Comparison of ENCODE assay signal across 17 cellular contexts in the genomic region with DNA sequence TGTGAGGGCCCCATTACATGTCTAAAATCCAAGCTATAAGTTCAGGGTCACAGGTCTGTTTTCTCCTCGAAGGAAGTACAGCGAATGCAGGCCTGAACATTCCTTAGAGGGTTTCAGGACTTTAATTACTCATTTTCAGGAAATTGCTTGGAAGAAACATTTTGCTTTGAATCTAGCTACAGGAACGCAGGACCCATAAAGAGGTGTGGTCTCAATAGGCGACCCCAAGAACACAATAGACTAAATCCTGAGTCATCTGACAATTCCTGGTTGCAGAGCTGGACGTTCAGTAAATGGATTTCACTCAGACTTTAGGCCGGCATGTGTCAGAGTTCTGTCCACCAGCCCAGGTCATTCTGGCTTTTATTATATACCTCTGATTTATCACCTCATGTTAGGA. TPM values are rescaled to one million over a fixed set of nuclear protein-coding genes. Genes with fewer than 3 reads are reported as not detected.
DNase-seq lines count a peak whose midpoint lies in the region; ATAC-seq and TF ChIP-seq lines count a peak whose summit lies in the region.
"Had no signal": no experiment of that assay in that cellular context is flagged by ENCODE, and none has a peak within 500 bp of the region (broad histone marks: within the 10 kb centered on the region; RNA-seq: fewer than 3 reads in every experiment).

No MANE protein-coding gene starts in this region.

- peak overlapping the region in 9 of 11 experiments; percentile 69 to 92 (median 86); a peak in 16 of 22 replicates for H3K27ac ChIP-seq in BLaER1 treated with 17β-estradiol and CSF1 and Interleukin-3, amounts not matched to agents 10 nM and 100 nM
- H3K27ac ChIP-seq in body of pancreas: no peak overlapping the region
- H3K27ac ChIP-seq in psoas muscle: peak overlapping the region; percentile 49

- no peaks in the 10 kb centered on the region for H4K20me1 ChIP-seq in BLaER1 treated with 17β-estradiol and CSF1 and Interleukin-3, amounts not matched to agents 10 nM and 100 nM

- peak overlapping the region in 9 of 10 experiments; percentile 44 to 74 (median 71); a peak in 15 of 20 replicates for H3K4me3 ChIP-seq in BLaER1 treated with 17β-estradiol and CSF1 and Interleukin-3, amounts not matched to agents 10 nM and 100 nM
- H3K4me3 ChIP-seq in body of pancreas (no peak overlapping the region), psoas muscle (no peak overlapping the region)

- no peaks in the 10 kb centered on the region for H3K9me3 ChIP-seq in BLaER1 treated with 17β-estradiol and CSF1 and Interleukin-3, amounts not matched to agents 10 nM and 100 nM (replicated peaks in 1 of 11)
- H3K9me3 ChIP-seq in body of pancreas: no peaks in the 10 kb centered on the region
- H3K9me3 ChIP-seq in psoas muscle: no peaks in the 10 kb centered on the region

- H3K36me3 Mint-ChIP-seq in activated T-helper 2 cell treated with anti-CD3 and anti-CD28 coated beads, Interferon-gamma antibody, Interleukin-2, Interleukin-4, amounts not matched to agents 10 μg/mL and 5 μg/mL and 100 μg/mL, durations not matched to agents 14 hours and 24 hours and 36 hours (ENCODE audit: low read depth): no peaks in the 10 kb centered on the region
- H3K36me3 Mint-ChIP-seq: CD4-positive, alpha-beta memory T cell had no signal

- peaks cover 3% of the 10 kb centered on the region for H3K4me1 Mint-ChIP-seq in activated T-helper 2 cell treated with anti-CD3 and anti-CD28 coated beads, Interferon-gamma antibody, Interleukin-2, Interleukin-4, amounts not matched to agents 10 μg/mL and 5 μg/mL and 100 μg/mL, durations not matched to agents 14 hours and 24 hours and 36 hours (ENCODE audit: low read depth)

- TF ChIP-seq CTCF in body of pancreas (IDR thresholded peaks at IDR 0.05) (no peak), psoas muscle (IDR thresholded peaks at IDR 0.05) (no peak)

- no peak overlapping the region for H3K27ac Mint-ChIP-seq in activated T-helper 2 cell treated with anti-CD3 and anti-CD28 coated beads, Interferon-gamma antibody, Interleukin-2, Interleukin-4, amounts not matched to agents 10 μg/mL and 5 μg/mL and 100 μg/mL, durations not matched to agents 14 hours and 24 hours and 36 hours
- H3K27ac Mint-ChIP-seq: CD4-positive, alpha-beta memory T cell had no signal

- H3K36me3 ChIP-seq in BLaER1 treated with 17β-estradiol and CSF1 and Interleukin-3, amounts not matched to agents 10 nM and 100 nM: no peaks in the 10 kb centered on the region
- H3K36me3 ChIP-seq in body of pancreas (replicated peaks in 1 of 2; ENCODE audit: insufficient read depth in 1 of 2, low read depth in 2 of 2): no peaks in the 10 kb centered on the region
- no peaks in the 10 kb centered on the region for H3K36me3 ChIP-seq in psoas muscle (ENCODE audit: insufficient read depth in 1 of 2, low read depth in 1 of 2)

- no peak overlapping the region for H3K4me3 Mint-ChIP-seq in activated T-helper 2 cell treated with anti-CD3 and anti-CD28 coated beads, Interferon-gamma antibody, Interleukin-2, Interleukin-4, amounts not matched to agents 10 μg/mL and 5 μg/mL and 100 μg/mL, durations not matched to agents 14 hours and 24 hours and 36 hours (ENCODE audit: low read depth)
- H3K4me3 Mint-ChIP-seq: CD4-positive, alpha-beta memory T cell had no signal

- ATAC-seq in body of pancreas (peak; percentile 27), psoas muscle (peak in 1 of 4 donors; percentile 49)

- WGBS in body of pancreas, 2 donors: 34 to 59% methylated on average over 6 of the region's 6 CpGs
- WGBS in psoas muscle, 3 donors: 55 to 61% (median 57%) methylated on average over 6 of the region's 6 CpGs

- H3K4me2 ChIP-seq in BLaER1 treated with 17β-estradiol and CSF1 and Interleukin-3, amounts not matched to agents 10 nM and 100 nM: peak overlapping the region; percentile 85 to 97 (median 92)

- peaks cover 42 to 70% (median 50%) of the 10 kb centered on the region in 10 experiments for H3K4me1 ChIP-seq in BLaER1 treated with 17β-estradiol and CSF1 and Interleukin-3, amounts not matched to agents 10 nM and 100 nM
- no peaks in the 10 kb centered on the region for H3K4me1 ChIP-seq in body of pancreas
- H3K4me1 ChIP-seq in psoas muscle: no peaks in the 10 kb centered on the region

- TF ChIP-seq POLR2A in body of pancreas (IDR thresholded peaks at IDR 0.05): no peak

- H3K27me3 ChIP-seq in BLaER1 treated with 17β-estradiol and CSF1 and Interleukin-3, amounts not matched to agents 10 nM and 100 nM: peaks cover 0 to 14% (median 0%) of the 10 kb centered on the region in 11 experiments; a peak in 1 of 22 replicates
- no peaks in the 10 kb centered on the region for H3K27me3 ChIP-seq in body of pancreas
- peaks cover 0 to 2% (median 0%) of the 10 kb centered on the region in 3 donors for H3K27me3 ChIP-seq in psoas muscle (ENCODE audit: insufficient read depth in 3 of 3, low read length in 2 of 3)

- intact Hi-C loops in body of pancreas (cut with DNase I) (no loop called here), psoas muscle (cut with DNase I) (no loop called here)
- intact Hi-C loops in activated T-helper 2 cell treated with anti-CD3 and anti-CD28 coated beads, Interferon-gamma antibody, Interleukin-2, Interleukin-4, amounts not matched to agents 10 μg/mL and 5 μg/mL and 100 μg/mL, durations not matched to agents 14 hours and 24 hours and 36 hours (cut with micrococcal nuclease): no loop called here

- H3K9me3 Mint-ChIP-seq in activated T-helper 2 cell treated with anti-CD3 and anti-CD28 coated beads, Interferon-gamma antibody, Interleukin-2, Interleukin-4, amounts not matched to agents 10 μg/mL and 5 μg/mL and 100 μg/mL, durations not matched to agents 14 hours and 24 hours and 36 hours: no peaks in the 10 kb centered on the region
- H3K9me3 Mint-ChIP-seq: CD4-positive, alpha-beta memory T cell had no signal

- peak overlapping the region in 9 of 11 experiments; percentile 41 to 88 (median 86); a peak in 17 of 22 replicates for H3K9ac ChIP-seq in BLaER1 treated with 17β-estradiol and CSF1 and Interleukin-3, amounts not matched to agents 10 nM and 100 nM

- peaks cover 71% of the 10 kb centered on the region for H3K27me3 Mint-ChIP-seq in activated T-helper 2 cell treated with anti-CD3 and anti-CD28 coated beads, Interferon-gamma antibody, Interleukin-2, Interleukin-4, amounts not matched to agents 10 μg/mL and 5 μg/mL and 100 μg/mL, durations not matched to agents 14 hours and 24 hours and 36 hours (ENCODE audit: low read depth)

- no peak for DNase-seq in body of pancreas
- DNase-seq in iris pigment epithelial cell (ENCODE audit: low read depth): peak; percentile 10
- DNase-seq in psoas muscle: no peak
- DNase-seq in activated T-helper 2 cell treated with anti-CD3 and anti-CD28 coated beads, Interferon-gamma antibody, Interleukin-2, Interleukin-4, amounts not matched to agents 10 μg/mL and 5 μg/mL and 100 μg/mL, durations not matched to agents 14 hours and 24 hours and 36 hours (ENCODE audit: low spot score): no peak
- no peak for DNase-seq in H4 (ENCODE audit: low spot score)
- DNase-seq in HK-2 (ENCODE audit: unreplicated experiment): no peak
- DNase-seq in stimulated activated CD4-positive, alpha-beta T cell treated with anti-CD3 and anti-CD28 coated beads, Interleukin-2, amount 100 ng/mL, for 48 hours: no peak
- DNase-seq: ACHN; CD4-positive, alpha-beta memory T cell; central memory CD4-positive, alpha-beta T cell; effector memory CD4-positive, alpha-beta T cell; NCI-H2107; NCI-H524 treated with DMSO at 0.1 percent for 48 hours; SIG-M5; small intestine; trophoblast cell had no signal

RNA-seq across cellular contexts. Expression of gene ERG, which starts 1.0 kb away (rescaled TPM):
- total RNA-seq in body of pancreas (1 to 10 TPM; 4.2 to 7.3 TPM), psoas muscle (10 to 100 TPM in 3 of 4 donors, 1 to 10 TPM in 1; 7.6 to 14.5 (median 10.8) TPM)
- polyA plus RNA-seq in psoas muscle: 1 to 10 TPM; 2.7 to 6.6 (median 3.4) TPM
- total RNA-seq in activated T-helper 2 cell treated with anti-CD3 and anti-CD28 coated beads, Interferon-gamma antibody, Interleukin-2, Interleukin-4, amounts not matched to agents 10 μg/mL and 5 μg/mL and 100 μg/mL, durations not matched to agents 14 hours and 24 hours and 36 hours: 0.46 and 0.55 TPM in 2 replicates
- total RNA-seq in H4 (2014; rRNA removed; shearing (Covaris generic)): 0.15 and 0.25 TPM in 2 replicates
- total RNA-seq: CD4-positive, alpha-beta memory T cell had no signal
- polyA plus RNA-seq: CD4-positive, alpha-beta memory T cell had no signal

Comparison
In these comparisons a context has a peak if more than half of its experiments do, and no peak if none do; other contexts are left out.
1. H3K27ac ChIP-seq: peak in BLaER1 treated with 17β-estradiol and CSF1 and Interleukin-3, amounts not matched to agents 10 nM and 100 nM (9 of 11) and psoas muscle (single experiment); none in body of pancreas (0 of 4).
2. H3K4me3 ChIP-seq: peak in BLaER1 treated with 17β-estradiol and CSF1 and Interleukin-3, amounts not matched to agents 10 nM and 100 nM (9 of 10); none in body of pancreas (0 of 2) and psoas muscle (single experiment).